ENCODE assay signal across 20 cellular contexts in the genomic region with DNA sequence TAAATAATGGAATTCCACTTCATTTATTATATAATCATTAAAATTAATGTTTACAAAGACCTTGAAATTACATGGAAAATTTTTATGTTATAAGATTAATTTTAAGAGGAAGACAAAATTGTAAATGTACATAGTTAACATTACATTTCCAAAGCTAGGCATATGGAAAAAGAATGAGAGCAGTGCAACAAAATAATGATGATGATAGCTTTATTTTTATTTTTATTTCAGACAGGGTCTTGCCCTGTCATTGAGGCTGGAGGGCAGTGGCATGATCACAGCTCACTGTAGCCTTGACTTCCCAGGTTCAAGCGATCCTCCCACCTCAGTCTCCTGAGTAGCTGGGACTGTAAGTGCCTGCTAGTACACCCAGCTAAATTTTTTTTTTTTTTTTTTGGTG.
DNase-seq lines count a peak whose midpoint lies in the region; ATAC-seq, FAIRE-seq and TF ChIP-seq lines count a peak whose summit lies in the region.
"Had no signal": no experiment of that assay in that cellular context is flagged by ENCODE, and none has a peak within 500 bp of the region (broad histone marks: within the 10 kb centered on the region; RNA-seq: fewer than 3 reads in every experiment).

No MANE protein-coding gene starts in this region.

- H3K9me3 ChIP-seq in HepG2 (ENCODE audit: low read length) (no peaks in the 10 kb centered on the region), right lobe of liver (no peaks in the 10 kb centered on the region), kidney (ENCODE audit: control insufficient read depth in 1 of 2, low read length in 2 of 2) (no peaks in the 10 kb centered on the region)

- no peaks in the 10 kb centered on the region for H3K36me3 ChIP-seq in HepG2 (replicated peaks in 1 of 2; ENCODE audit: control insufficient read depth in 1 of 2, insufficient read depth in 2 of 2, low read length in 2 of 2)
- H3K36me3 ChIP-seq in right lobe of liver, result no peaks in the 10 kb centered on the region
- H3K36me3 ChIP-seq in kidney (ENCODE audit: control insufficient read depth in 1 of 2, insufficient read depth in 2 of 2, low read length in 2 of 2), result no peaks in the 10 kb centered on the region
- H3K36me3 ChIP-seq: BLaER1 had no signal

- POLR2A ChIA-PET in HepG2 (lab: Yijun Ruan, JAX), result interaction anchor here (0.9 to 4.1 kb wide), 7 partner anchors 9 to 65 kb away, joined by 3 to 12 read pairs (median 5); a partner anchor contains a TSS

- FAIRE-seq in HepG2 (lab: Jason Lieb, UNC) (no peak), G401.6 (lab: Jason Lieb, UNC) (peak; percentile 37), kidney (lab: Jason Lieb, UNC) (peak; percentile 17)
- FAIRE-seq: GM12892, GM19239, H1 had no signal

- no peaks in the 10 kb centered on the region for H3K27me3 ChIP-seq in HepG2 (ENCODE audit: control insufficient read depth in 1 of 2, insufficient read depth in 2 of 2, low read length in 2 of 2)
- H3K27me3 ChIP-seq in right lobe of liver, result no peaks in the 10 kb centered on the region
- H3K27me3 ChIP-seq: BLaER1 had no signal

- whole genome bisulfite sequencing in HepG2 (ENCODE audit: low lambda C conversion rate), result 40% methylated on average over 1 of the region's 1 CpG
- WGBS in right lobe of liver (ENCODE audit: insufficient coverage, low coverage, low lambda C conversion rate, missing lambda C conversion rate), result 100% methylated on average over 1 of the region's 1 CpG

- TF ChIP-seq CTCF in HepG2 (CRISPR knock-in tag; IDR thresholded peaks at IDR 0.05) (no peak), right lobe of liver (IDR thresholded peaks at IDR 0.05) (no peak), kidney (IDR thresholded peaks at IDR 0.05; ENCODE audit: borderline replicate concordance, extremely low read depth, insufficient read depth) (no peak)

- H3K9ac ChIP-seq in HepG2 (ENCODE audit: insufficient read depth, low read depth, low read length) (peak overlapping the region; percentile 69), kidney (ENCODE audit: low read length in 2 of 2) (no peak overlapping the region)
- H3K9ac ChIP-seq: BLaER1, GM23248 had no signal

- TF ChIP-seq POLR2A in HepG2 (IDR thresholded peaks at IDR 0.05; ENCODE audit: insufficient read depth in 1 of 2, low read depth in 2 of 2, low read length in 2 of 2), result no peak
- TF ChIP-seq POLR2A in right lobe of liver (IDR thresholded peaks at IDR 0.05), result no peak

- H2AFZ ChIP-seq in HepG2 (ENCODE audit: low read length), result no peak overlapping the region
- H2AFZ ChIP-seq: GM23248 had no signal

- CTCF ChIA-PET in HepG2 (lab: Yijun Ruan, JAX; ENCODE audit: low intra/inter-chr PET ratio, low total read pairs), result interaction anchor here (1.8 kb wide), 1 partner anchor 9 kb away, joined by 8 read pairs; no protein-coding TSS in a partner anchor

- in situ Hi-C loops in HepG2 (cut with HindIII; ENCODE audit: extremely low pct_ligation_motif_present, low pct_unique_long_range_greater_than_20kb), result no loop called here

- no peak for TF ChIP-seq RAD21 in HepG2 (CRISPR knock-in tag; IDR thresholded peaks at IDR 0.05)

- H3K79me2 ChIP-seq in HepG2 (ENCODE audit: insufficient read depth, low read length), result peaks cover 3% of the 10 kb centered on the region

- H3K27ac ChIP-seq in HepG2 (ENCODE audit: extremely low read length, insufficient read depth, low read length) (peak overlapping the region; percentile 95), right lobe of liver (peak overlapping the region in 1 of 3 donors; percentile 44), kidney (ENCODE audit: low read depth in 2 of 2, low read length in 2 of 2) (no peak overlapping the region)
- H3K27ac ChIP-seq: BLaER1, C4-2B, GM23248 had no signal

- BruUV-seq in HepG2 (replicated peaks; lab: Mats Ljungman, UMichigan), result no TSS peak

- H3K4me3 ChIP-seq in HepG2 (replicated peaks in 1 of 3; ENCODE audit: insufficient read depth in 1 of 3, low read depth in 2 of 3, low read length in 3 of 3), result peak overlapping the region in 2 of 3 experiments; percentile 44 to 45; a peak in 2 of 6 replicates
- H3K4me3 ChIP-seq in right lobe of liver, result no peak overlapping the region
- no peak overlapping the region for H3K4me3 ChIP-seq in kidney (ENCODE audit: low read length in 2 of 2)
- H3K4me3 ChIP-seq: BLaER1, GM23248 had no signal

- H4K20me1 ChIP-seq in HepG2 (ENCODE audit: insufficient read depth, low read length), result no peaks in the 10 kb centered on the region
- H4K20me1 ChIP-seq: BLaER1 had no signal

- no peak for DNase-seq in HepG2 (ENCODE audit: low spot score)
- DNase-seq in right lobe of liver, result no peak
- DNase-seq in kidney, result no peak
- no peak for DNase-seq in NCI-H1930 (lab: John Stamatoyannopoulos, UW)
- DNase-seq in OCI-M2 (lab: John Stamatoyannopoulos, UW; ENCODE audit: unreplicated experiment), result no peak
- DNase-seq: 8988T; CD4-positive, alpha-beta T cell; CD8-positive, alpha-beta memory T cell; DMS53; DMS79 treated with DMSO at 0.1 percent for 48 hours; GM23248; H7; HCEC 1CT had no signal

- peaks cover 63% of the 10 kb centered on the region for H3K4me1 ChIP-seq in HepG2 (ENCODE audit: insufficient read depth, low read length)
- peaks cover 0 to 32% (median 5%) of the 10 kb centered on the region in 4 donors for H3K4me1 ChIP-seq in right lobe of liver
- H3K4me1 ChIP-seq in kidney (ENCODE audit: control insufficient read depth in 1 of 2, insufficient read depth in 1 of 2, low read depth in 1 of 2, low read length in 2 of 2), result no peaks in the 10 kb centered on the region
- H3K4me1 ChIP-seq: BLaER1 had no signal

- intact Hi-C loops in HepG2 (cut with micrococcal nuclease; ENCODE audit: unreplicated experiment), result loop anchor here (1.0 to 2.0 kb wide), 3 partner anchors 9 to 61 kb away; a partner anchor contains a TSS
- intact Hi-C loops in right lobe of liver (cut with DNase I), result no loop called here
- intact Hi-C loops in kidney (cut with DNase I), result no loop called here

- ATAC-seq in HepG2, result no peak
- ATAC-seq in right lobe of liver, result no peak
- no peak for ATAC-seq in GM18498 (IDR thresholded peaks at IDR 0.05; ENCODE audit: unreplicated experiment)

- peak overlapping the region; percentile 64 for H3K4me2 ChIP-seq in HepG2 (ENCODE audit: low read depth, low read length)
- H3K4me2 ChIP-seq: BLaER1 had no signal

- TF ChIP-seq EP300 in HepG2 (IDR thresholded peaks at IDR 0.05; ENCODE audit: low read depth in 2 of 2, low read length in 2 of 2), result no peak
- no peak for TF ChIP-seq EP300 in HepG2 (CRISPR knock-in tag; IDR thresholded peaks at IDR 0.05; ENCODE audit: borderline replicate concordance)

TF ChIP-seq in HepG2, 621 proteins besides CTCF, POLR2A, EP300 and RAD21 (continues in another document):
- TF ChIP-seq MAFF (IDR thresholded peaks at IDR 0.05; ENCODE audit: low read depth, low read length) (0 out of 2 replicates have a peak, but pooled peaks have one; percentile 13), TCF12 (IDR thresholded peaks at IDR 0.05) (no peak), TCF12 (CRISPR knock-in tag; IDR thresholded peaks at IDR 0.05) (no peak), MAFK (conservative IDR thresholded peaks at IDR 0.05 in 1 of 2, IDR thresholded peaks at IDR 0.05 in 1 of 2; ENCODE audit: low read length in 2 of 2) (peak; percentile 54 to 59; a peak in 3 of 4 replicates)
- TF ChIP-seq, protein P1, sequence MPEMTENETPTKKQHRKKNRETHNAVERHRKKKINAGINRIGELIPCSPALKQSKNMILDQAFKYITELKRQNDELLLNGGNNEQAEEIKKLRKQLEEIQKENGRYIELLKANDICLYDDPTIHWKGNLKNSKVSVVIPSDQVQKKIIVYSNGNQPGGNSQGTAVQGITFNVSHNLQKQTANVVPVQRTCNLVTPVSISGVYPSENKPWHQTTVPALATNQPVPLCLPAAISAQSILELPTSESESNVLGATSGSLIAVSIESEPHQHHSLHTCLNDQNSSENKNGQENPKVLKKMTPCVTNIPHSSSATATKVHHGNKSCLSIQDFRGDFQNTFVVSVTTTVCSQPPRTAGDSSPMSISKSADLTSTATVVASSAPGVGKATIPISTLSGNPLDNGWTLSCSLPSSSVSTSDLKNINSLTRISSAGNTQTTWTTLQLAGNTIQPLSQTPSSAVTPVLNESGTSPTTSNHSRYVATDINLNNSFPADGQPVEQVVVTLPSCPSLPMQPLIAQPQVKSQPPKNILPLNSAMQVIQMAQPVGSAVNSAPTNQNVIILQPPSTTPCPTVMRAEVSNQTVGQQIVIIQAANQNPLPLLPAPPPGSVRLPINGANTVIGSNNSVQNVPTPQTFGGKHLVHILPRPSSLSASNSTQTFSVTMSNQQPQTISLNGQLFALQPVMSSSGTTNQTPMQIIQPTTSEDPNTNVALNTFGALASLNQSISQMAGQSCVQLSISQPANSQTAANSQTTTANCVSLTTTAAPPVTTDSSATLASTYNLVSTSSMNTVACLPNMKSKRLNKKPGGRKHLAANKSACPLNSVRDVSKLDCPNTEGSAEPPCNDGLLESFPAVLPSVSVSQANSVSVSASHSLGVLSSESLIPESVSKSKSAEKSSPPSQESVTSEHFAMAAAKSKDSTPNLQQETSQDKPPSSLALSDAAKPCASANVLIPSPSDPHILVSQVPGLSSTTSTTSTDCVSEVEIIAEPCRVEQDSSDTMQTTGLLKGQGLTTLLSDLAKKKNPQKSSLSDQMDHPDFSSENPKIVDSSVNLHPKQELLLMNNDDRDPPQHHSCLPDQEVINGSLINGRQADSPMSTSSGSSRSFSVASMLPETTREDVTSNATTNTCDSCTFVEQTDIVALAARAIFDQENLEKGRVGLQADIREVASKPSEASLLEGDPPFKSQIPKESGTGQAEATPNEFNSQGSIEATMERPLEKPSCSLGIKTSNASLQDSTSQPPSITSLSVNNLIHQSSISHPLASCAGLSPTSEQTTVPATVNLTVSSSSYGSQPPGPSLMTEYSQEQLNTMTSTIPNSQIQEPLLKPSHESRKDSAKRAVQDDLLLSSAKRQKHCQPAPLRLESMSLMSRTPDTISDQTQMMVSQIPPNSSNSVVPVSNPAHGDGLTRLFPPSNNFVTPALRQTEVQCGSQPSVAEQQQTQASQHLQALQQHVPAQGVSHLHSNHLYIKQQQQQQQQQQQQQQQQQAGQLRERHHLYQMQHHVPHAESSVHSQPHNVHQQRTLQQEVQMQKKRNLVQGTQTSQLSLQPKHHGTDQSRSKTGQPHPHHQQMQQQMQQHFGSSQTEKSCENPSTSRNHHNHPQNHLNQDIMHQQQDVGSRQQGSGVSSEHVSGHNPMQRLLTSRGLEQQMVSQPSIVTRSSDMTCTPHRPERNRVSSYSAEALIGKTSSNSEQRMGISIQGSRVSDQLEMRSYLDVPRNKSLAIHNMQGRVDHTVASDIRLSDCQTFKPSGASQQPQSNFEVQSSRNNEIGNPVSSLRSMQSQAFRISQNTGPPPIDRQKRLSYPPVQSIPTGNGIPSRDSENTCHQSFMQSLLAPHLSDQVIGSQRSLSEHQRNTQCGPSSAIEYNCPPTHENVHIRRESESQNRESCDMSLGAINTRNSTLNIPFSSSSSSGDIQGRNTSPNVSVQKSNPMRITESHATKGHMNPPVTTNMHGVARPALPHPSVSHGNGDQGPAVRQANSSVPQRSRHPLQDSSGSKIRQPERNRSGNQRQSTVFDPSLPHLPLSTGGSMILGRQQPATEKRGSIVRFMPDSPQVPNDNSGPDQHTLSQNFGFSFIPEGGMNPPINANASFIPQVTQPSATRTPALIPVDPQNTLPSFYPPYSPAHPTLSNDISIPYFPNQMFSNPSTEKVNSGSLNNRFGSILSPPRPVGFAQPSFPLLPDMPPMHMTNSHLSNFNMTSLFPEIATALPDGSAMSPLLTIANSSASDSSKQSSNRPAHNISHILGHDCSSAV (CRISPR knock-in tag; IDR thresholded peaks at IDR 0.05; ENCODE audit: borderline replicate concordance), result no peak

Comparison
In these comparisons a context has a peak if more than half of its experiments do, and no peak if none do; other contexts are left out.
1. H3K4me3 ChIP-seq: peak in HepG2 (2 of 3); none in right lobe of liver (0 of 3) and kidney (0 of 2).